ENCODE assay signal across 32 cellular contexts in the genomic region with DNA sequence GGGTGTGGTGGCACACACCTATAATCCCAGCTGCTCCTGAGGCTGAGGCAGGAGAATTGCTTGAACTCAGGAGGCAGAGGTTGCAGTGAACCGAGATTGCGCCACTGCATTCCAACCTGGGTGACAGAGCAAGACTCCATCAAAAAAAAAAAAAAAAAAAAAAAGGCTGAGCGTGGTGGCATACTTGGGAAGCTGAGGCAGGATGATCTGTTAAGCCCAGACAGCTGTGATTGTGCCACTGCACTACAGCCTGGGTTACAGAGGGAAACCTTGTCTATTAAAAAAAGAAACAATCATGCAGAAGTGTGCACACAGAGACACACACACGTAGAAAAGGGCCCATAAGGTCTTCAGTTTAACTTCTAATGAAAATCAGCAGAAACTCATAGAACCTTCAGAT.
DNase-seq lines count a peak whose midpoint lies in the region; ATAC-seq and TF ChIP-seq lines count a peak whose summit lies in the region.
"Had no signal": no experiment of that assay in that cellular context is flagged by ENCODE, and none has a peak within 500 bp of the region (broad histone marks: within the 10 kb centered on the region; RNA-seq: fewer than 3 reads in every experiment).

No MANE protein-coding gene starts in this region.

- H2BK120ac ChIP-seq in mesendoderm (ENCODE audit: low read depth, low read length): no peak overlapping the region

- no peak overlapping the region for H4K5ac ChIP-seq in mesendoderm (ENCODE audit: low read length)

- no peak for TF ChIP-seq EP300 in Ishikawa (IDR thresholded peaks at IDR 0.05; ENCODE audit: borderline replicate concordance)

- H3K79me1 ChIP-seq in mesendoderm (ENCODE audit: low read length): no peaks in the 10 kb centered on the region

- 68 to 73% methylated on average over 4 of the region's 4 CpGs for WGBS in esophagus, 2 donors
- WGBS in mesendoderm (ENCODE audit: extremely low coverage, insufficient coverage, low lambda C conversion rate): no CpG with 5 or more reads among the region's 4 CpGs

- H2AFZ ChIP-seq in osteoblast (ENCODE audit: low read length): no peak overlapping the region

- no peak for TF ChIP-seq RAD21 in Ishikawa (IDR thresholded peaks at IDR 0.05; ENCODE audit: low read depth)

- H3K27me3 ChIP-seq in esophagus (ENCODE audit: control insufficient read depth in 1 of 2, insufficient read depth in 2 of 2, low read length in 2 of 2) (no peaks in the 10 kb centered on the region), osteoblast (ENCODE audit: insufficient read depth, low read length) (no peaks in the 10 kb centered on the region), mesendoderm (ENCODE audit: insufficient read depth, low read length, poor library complexity) (no peaks in the 10 kb centered on the region)
- H3K27me3 ChIP-seq: BE2C, cardiac muscle cell, heart left ventricle, neutrophil, transverse colon had no signal

- no peak overlapping the region for H2AK5ac ChIP-seq in mesendoderm (ENCODE audit: low read length)

- H2BK15ac ChIP-seq in mesendoderm (replicated peaks; ENCODE audit: low read depth): no peak overlapping the region

- peak overlapping the region; percentile 52 for H3K4me2 ChIP-seq in osteoblast (ENCODE audit: insufficient read depth, low read length)
- no peak overlapping the region for H3K4me2 ChIP-seq in mesendoderm (ENCODE audit: low read length)

- no peak overlapping the region for H3K56ac ChIP-seq in mesendoderm (ENCODE audit: low read length)

- H3K4ac ChIP-seq in mesendoderm (ENCODE audit: low read depth, low read length): no peak overlapping the region

- no peak overlapping the region for H2BK5ac ChIP-seq in mesendoderm (ENCODE audit: low read length)

- H3K36me3 ChIP-seq in esophagus (ENCODE audit: control insufficient read depth in 2 of 2, insufficient read depth in 2 of 2, low read length in 1 of 2) (no peaks in the 10 kb centered on the region), osteoblast (ENCODE audit: insufficient read depth, low read length) (peaks cover 5% of the 10 kb centered on the region), mesendoderm (ENCODE audit: control insufficient read depth, insufficient read depth, low read length) (no peaks in the 10 kb centered on the region)
- H3K36me3 ChIP-seq: BE2C, cardiac muscle cell, HAP-1, heart left ventricle, neutrophil, transverse colon had no signal

- TF ChIP-seq CTCF in osteoblast (IDR thresholded peaks at IDR 0.05; ENCODE audit: extremely low read depth, low read depth, low read length): no peak

- H4K20me1 ChIP-seq in osteoblast (ENCODE audit: insufficient read depth, low read length): no peaks in the 10 kb centered on the region

- H3K27ac ChIP-seq in esophagus (ENCODE audit: low read depth in 2 of 2, low read length in 1 of 2): peak overlapping the region; percentile 82 to 90
- H3K27ac ChIP-seq in osteoblast (ENCODE audit: low read depth, low read length): peak overlapping the region; percentile 76
- H3K27ac ChIP-seq in mesendoderm (ENCODE audit: low read depth, low read length): no peak overlapping the region
- H3K27ac ChIP-seq: cardiac muscle cell, heart left ventricle, neutrophil, transverse colon, VCaP had no signal

- peak; percentile 35 for DNase-seq in EL
- DNase-seq in osteoblast (ENCODE audit: insufficient read length, low spot score, missing footprints): no peak
- DNase-seq in NCI-H1436 (lab: John Stamatoyannopoulos, UW): no peak
- DNase-seq in AG20443 (ENCODE audit: low spot score): no peak
- no peak for DNase-seq in mesendoderm
- DNase-seq: activated CD4-positive, alpha-beta T cell treated with anti-CD3 and anti-CD28 coated beads for 36 hours; activated CD8-positive, alpha-beta memory T cell treated with anti-CD3 and anti-CD28 coated beads for 24 hours; activated T-cell treated with anti-CD3 and anti-CD28 coated beads for 4 hours; BE2C; CD8-positive, alpha-beta T cell; DMS 273 treated with DMSO at 0.1 percent for 48 hours; heart left ventricle; kidney; midbrain; naive B cell; NCI-H2081 treated with DMSO at 0.1 percent for 48 hours; NCI-H345; NCI-H69; SIG-M5; stimulated activated CD4-positive, alpha-beta T cell treated with anti-CD3 and anti-CD28 coated beads, Interleukin-15, amount 100 ng/mL, for 24 hours; T1000 had no signal

- H4K8ac ChIP-seq in mesendoderm (ENCODE audit: low read depth, low read length): no peak overlapping the region

- H3K4me1 ChIP-seq in esophagus (ENCODE audit: control insufficient read depth in 2 of 2, insufficient read depth in 2 of 2, low read length in 1 of 2) (peaks cover 0 to 27% of the 10 kb centered on the region in 2 donors), osteoblast (ENCODE audit: insufficient read depth, low read length) (peaks cover 27% of the 10 kb centered on the region), mesendoderm (ENCODE audit: control insufficient read depth, low read depth, low read length) (no peaks in the 10 kb centered on the region)
- H3K4me1 ChIP-seq: BE2C, HAP-1 had no signal

- no peak for ATAC-seq in HG03457 (IDR thresholded peaks at IDR 0.05; ENCODE audit: unreplicated experiment)
- ATAC-seq: activated CD4-positive, alpha-beta T cell treated with anti-CD3 and anti-CD28 coated beads for 36 hours; activated naive CD4-positive, alpha-beta T cell treated with anti-CD3 and anti-CD28 coated beads, Interleukin-2, amount 50 U/mL, for 72 hours; CD8-positive, alpha-beta T cell; heart left ventricle; K562; stimulated activated effector memory CD8-positive, alpha-beta T cell treated with anti-CD3 and anti-CD28 coated beads, Interleukin-12 subunit alpha, Interleukin-12 subunit beta, amount 100 ng/mL, for 72 hours had no signal

- H3K23ac ChIP-seq in mesendoderm (ENCODE audit: low read length): no peak overlapping the region

- peaks cover 15% of the 10 kb centered on the region for H3K79me2 ChIP-seq in osteoblast (ENCODE audit: insufficient read depth, low read length)
- H3K79me2 ChIP-seq in mesendoderm (ENCODE audit: control insufficient read depth, insufficient read depth, low read length): no peaks in the 10 kb centered on the region

- no peak overlapping the region for H3K9ac ChIP-seq in mesendoderm (ENCODE audit: low read length)

- no peak overlapping the region for H3K4me3 ChIP-seq in esophagus (ENCODE audit: low read depth in 1 of 2, low read length in 2 of 2)
- H3K4me3 ChIP-seq in osteoblast (ENCODE audit: insufficient read depth, low read length): no peak overlapping the region
- H3K4me3 ChIP-seq in mesendoderm (ENCODE audit: low read length): no peak overlapping the region
- H3K4me3 ChIP-seq: cardiac muscle cell, HAP-1, heart left ventricle, K562, transverse colon had no signal

- no peak overlapping the region for H3K18ac ChIP-seq in mesendoderm (ENCODE audit: low read length)

- H3K9me3 ChIP-seq in esophagus (ENCODE audit: control insufficient read depth in 2 of 2, insufficient read depth in 1 of 2, low read depth in 1 of 2, low read length in 1 of 2) (no peaks in the 10 kb centered on the region), osteoblast (ENCODE audit: low read depth, low read length) (no peaks in the 10 kb centered on the region)
- H3K9me3 ChIP-seq: BE2C, HAP-1, heart left ventricle, neutrophil, transverse colon had no signal

TF ChIP-seq in Ishikawa, 13 proteins besides CTCF, POLR2A, EP300 and RAD21:
- no peak for TF ChIP-seq NFIC (IDR thresholded peaks at IDR 0.05)
- 0 out of 2 replicates have a peak, but pooled peaks have one; percentile 23 for TF ChIP-seq CEBPB (IDR thresholded peaks at IDR 0.05)
- TF ChIP-seq ZBTB7A (IDR thresholded peaks at IDR 0.05; ENCODE audit: low read depth): no peak
